In the genomic region with DNA sequence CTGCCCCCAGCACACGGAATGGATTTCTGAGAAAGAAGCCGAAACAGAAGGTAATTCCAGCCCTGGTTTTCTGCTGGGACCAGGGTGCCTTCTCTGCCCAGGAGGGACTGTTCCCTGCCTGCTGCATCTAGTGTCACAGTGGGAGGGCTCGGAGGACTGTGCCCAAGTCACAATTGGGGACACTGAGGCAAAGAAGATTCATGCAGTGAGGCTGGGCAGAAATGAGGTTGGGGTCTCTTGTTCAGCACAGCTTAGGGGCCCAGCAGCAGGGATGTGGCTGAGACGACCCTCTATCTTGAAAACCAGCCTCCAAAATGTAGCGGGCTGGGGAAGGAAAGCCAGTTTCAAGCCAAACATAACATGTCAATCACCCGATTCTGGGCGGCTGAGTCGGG, we compare ENCODE assay signal across 1 cellular context.
A peak's percentile ranks its signal among the peaks of the same experiment; 100 is the strongest.
TF ChIP-seq lines count a peak whose summit lies in the region.

No MANE protein-coding gene starts in this region.

TF ChIP-seq in GM12878, 131 proteins besides CTCF, POLR2A, EP300 and RAD21 (continued from another document):
- TF ChIP-seq, protein P1, sequence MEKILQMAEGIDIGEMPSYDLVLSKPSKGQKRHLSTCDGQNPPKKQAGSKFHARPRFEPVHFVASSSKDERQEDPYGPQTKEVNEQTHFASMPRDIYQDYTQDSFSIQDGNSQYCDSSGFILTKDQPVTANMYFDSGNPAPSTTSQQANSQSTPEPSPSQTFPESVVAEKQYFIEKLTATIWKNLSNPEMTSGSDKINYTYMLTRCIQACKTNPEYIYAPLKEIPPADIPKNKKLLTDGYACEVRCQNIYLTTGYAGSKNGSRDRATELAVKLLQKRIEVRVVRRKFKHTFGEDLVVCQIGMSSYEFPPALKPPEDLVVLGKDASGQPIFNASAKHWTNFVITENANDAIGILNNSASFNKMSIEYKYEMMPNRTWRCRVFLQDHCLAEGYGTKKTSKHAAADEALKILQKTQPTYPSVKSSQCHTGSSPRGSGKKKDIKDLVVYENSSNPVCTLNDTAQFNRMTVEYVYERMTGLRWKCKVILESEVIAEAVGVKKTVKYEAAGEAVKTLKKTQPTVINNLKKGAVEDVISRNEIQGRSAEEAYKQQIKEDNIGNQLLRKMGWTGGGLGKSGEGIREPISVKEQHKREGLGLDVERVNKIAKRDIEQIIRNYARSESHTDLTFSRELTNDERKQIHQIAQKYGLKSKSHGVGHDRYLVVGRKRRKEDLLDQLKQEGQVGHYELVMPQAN (conservative IDR thresholded peaks at IDR 0.05): peak; percentile 65; the same call in 1 of the 2 replicates
- TF ChIP-seq IRF4 (IDR thresholded peaks at IDR 0.05; ENCODE audit: low read depth, low read length) (no peak), RFX5 (IDR thresholded peaks at IDR 0.05; ENCODE audit: low read depth, low read length) (no peak), EGR1 (IDR thresholded peaks at IDR 0.05; ENCODE audit: borderline replicate concordance in 1 of 2, low read depth in 2 of 2, low read length in 2 of 2) (0 out of 3 replicates have a peak, but pooled peaks of 1 of the 2 experiments have one; percentile 8), BACH1 (IDR thresholded peaks at IDR 0.05; ENCODE audit: borderline replicate concordance) (no peak), WRNIP1 (IDR thresholded peaks at IDR 0.05; ENCODE audit: borderline replicate concordance, low read depth, low read length) (no peak), ZNF207 (IDR thresholded peaks at IDR 0.05; ENCODE audit: borderline replicate concordance) (0 out of 2 replicates have a peak, but pooled peaks have one; percentile 4)
- TF ChIP-seq, protein P2, sequence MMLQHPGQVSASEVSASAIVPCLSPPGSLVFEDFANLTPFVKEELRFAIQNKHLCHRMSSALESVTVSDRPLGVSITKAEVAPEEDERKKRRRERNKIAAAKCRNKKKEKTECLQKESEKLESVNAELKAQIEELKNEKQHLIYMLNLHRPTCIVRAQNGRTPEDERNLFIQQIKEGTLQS (IDR thresholded peaks at IDR 0.05; ENCODE audit: borderline replicate concordance, extremely low read depth, low read depth, low read length): no peak
- TF ChIP-seq, protein P3, sequence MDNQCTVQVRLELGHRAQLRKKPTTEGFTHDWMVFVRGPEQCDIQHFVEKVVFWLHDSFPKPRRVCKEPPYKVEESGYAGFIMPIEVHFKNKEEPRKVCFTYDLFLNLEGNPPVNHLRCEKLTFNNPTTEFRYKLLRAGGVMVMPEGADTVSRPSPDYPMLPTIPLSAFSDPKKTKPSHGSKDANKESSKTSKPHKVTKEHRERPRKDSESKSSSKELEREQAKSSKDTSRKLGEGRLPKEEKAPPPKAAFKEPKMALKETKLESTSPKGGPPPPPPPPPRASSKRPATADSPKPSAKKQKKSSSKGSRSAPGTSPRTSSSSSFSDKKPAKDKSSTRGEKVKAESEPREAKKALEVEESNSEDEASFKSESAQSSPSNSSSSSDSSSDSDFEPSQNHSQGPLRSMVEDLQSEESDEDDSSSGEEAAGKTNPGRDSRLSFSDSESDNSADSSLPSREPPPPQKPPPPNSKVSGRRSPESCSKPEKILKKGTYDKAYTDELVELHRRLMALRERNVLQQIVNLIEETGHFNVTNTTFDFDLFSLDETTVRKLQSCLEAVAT (IDR thresholded peaks at IDR 0.05): 0 out of 2 replicates have a peak, but pooled peaks have one; percentile 6
- TF ChIP-seq, protein P4, sequence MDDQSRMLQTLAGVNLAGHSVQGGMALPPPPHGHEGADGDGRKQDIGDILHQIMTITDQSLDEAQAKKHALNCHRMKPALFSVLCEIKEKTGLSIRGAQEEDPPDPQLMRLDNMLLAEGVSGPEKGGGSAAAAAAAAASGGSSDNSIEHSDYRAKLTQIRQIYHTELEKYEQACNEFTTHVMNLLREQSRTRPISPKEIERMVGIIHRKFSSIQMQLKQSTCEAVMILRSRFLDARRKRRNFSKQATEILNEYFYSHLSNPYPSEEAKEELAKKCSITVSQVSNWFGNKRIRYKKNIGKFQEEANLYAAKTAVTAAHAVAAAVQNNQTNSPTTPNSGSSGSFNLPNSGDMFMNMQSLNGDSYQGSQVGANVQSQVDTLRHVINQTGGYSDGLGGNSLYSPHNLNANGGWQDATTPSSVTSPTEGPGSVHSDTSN (IDR thresholded peaks at IDR 0.05; ENCODE audit: insufficient replicate concordance, low read depth, low read length): peak; percentile 66
- TF ChIP-seq, protein P5, sequence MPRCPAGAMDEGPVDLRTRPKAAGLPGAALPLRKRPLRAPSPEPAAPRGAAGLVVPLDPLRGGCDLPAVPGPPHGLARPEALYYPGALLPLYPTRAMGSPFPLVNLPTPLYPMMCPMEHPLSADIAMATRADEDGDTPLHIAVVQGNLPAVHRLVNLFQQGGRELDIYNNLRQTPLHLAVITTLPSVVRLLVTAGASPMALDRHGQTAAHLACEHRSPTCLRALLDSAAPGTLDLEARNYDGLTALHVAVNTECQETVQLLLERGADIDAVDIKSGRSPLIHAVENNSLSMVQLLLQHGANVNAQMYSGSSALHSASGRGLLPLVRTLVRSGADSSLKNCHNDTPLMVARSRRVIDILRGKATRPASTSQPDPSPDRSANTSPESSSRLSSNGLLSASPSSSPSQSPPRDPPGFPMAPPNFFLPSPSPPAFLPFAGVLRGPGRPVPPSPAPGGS (IDR thresholded peaks at IDR 0.05; ENCODE audit: borderline replicate concordance, insufficient read depth, low read depth, low read length, poor library complexity, severe bottlenecking): no peak
- TF ChIP-seq, protein P6, sequence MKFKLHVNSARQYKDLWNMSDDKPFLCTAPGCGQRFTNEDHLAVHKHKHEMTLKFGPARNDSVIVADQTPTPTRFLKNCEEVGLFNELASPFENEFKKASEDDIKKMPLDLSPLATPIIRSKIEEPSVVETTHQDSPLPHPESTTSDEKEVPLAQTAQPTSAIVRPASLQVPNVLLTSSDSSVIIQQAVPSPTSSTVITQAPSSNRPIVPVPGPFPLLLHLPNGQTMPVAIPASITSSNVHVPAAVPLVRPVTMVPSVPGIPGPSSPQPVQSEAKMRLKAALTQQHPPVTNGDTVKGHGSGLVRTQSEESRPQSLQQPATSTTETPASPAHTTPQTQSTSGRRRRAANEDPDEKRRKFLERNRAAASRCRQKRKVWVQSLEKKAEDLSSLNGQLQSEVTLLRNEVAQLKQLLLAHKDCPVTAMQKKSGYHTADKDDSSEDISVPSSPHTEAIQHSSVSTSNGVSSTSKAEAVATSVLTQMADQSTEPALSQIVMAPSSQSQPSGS (IDR thresholded peaks at IDR 0.05; ENCODE audit: low read length): no peak
